In the genomic region with DNA sequence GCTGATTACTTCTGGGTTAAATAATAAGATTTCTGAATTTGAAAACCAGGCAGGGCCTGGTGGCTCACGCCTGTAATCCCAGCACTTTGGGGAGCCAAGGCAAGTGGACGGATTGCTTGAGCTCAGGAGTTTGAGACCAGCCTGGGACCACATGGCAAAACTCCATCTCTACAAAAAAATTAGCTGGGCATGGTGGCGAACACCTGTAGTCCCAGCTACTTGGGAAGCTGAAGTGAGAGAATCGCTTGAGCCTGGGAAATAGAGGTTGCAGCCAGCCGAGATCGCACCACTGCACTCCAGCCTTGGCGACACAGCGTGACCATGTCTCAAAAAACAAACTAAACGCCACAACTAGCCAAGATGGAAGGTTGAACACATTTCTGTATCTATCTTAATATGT, we compare ENCODE assay signal across 17 cellular contexts. TPM values are rescaled to one million over a fixed set of nuclear protein-coding genes. Genes with fewer than 3 reads are reported as not detected.
DNase-seq lines count a peak whose midpoint lies in the region; ATAC-seq and TF ChIP-seq lines count a peak whose summit lies in the region.
"Had no signal": no experiment of that assay in that cellular context is flagged by ENCODE, and none has a peak within 500 bp of the region (broad histone marks: within the 10 kb centered on the region; RNA-seq: fewer than 3 reads in every experiment).

No MANE protein-coding gene starts in this region.

- peaks cover 12 to 16% of the 10 kb centered on the region in 2 experiments for H3K4me1 ChIP-seq in SK-N-SH (ENCODE audit: control insufficient read depth in 1 of 2, insufficient read depth in 2 of 2, low read depth in 1 of 2, low read length in 1 of 2)
- peaks cover 23% of the 10 kb centered on the region for H3K4me1 ChIP-seq in GM23248 (ENCODE audit: insufficient read depth)
- H3K4me1 ChIP-seq in testis = peaks cover 6% of the 10 kb centered on the region

- H2AFZ ChIP-seq in SK-N-SH (ENCODE audit: low read depth) = no peak overlapping the region
- H2AFZ ChIP-seq in GM23248 = no peak overlapping the region

- CTCF ChIA-PET in SK-N-SH (lab: Yijun Ruan, JAX) = interaction anchor here (1.1 to 8.0 kb wide), 2 partner anchors 22 to 59 kb away, joined by 4 to 68 read pairs; a partner anchor contains a TSS

- H3K4me2 ChIP-seq in SK-N-SH (no peak overlapping the region), GM23248 (ENCODE audit: unreplicated experiment) (no peak overlapping the region)

- POLR2A ChIA-PET in SK-N-SH (lab: Yijun Ruan, JAX) = interaction anchor here (0.6 kb wide), 1 partner anchor 14 kb away, joined by 3 read pairs; no protein-coding TSS in a partner anchor

- intact Hi-C loops in testis (cut with DNase I; ENCODE audit: low total_unique reads) = no loop called here

- H3K36me3 Mint-ChIP-seq in activated naive CD8-positive, alpha-beta T cell = peaks cover 17% of the 10 kb centered on the region
- peaks cover 17% of the 10 kb centered on the region for H3K36me3 Mint-ChIP-seq in neural crest cell (ENCODE audit: low read depth)

- WGBS in SK-N-SH (ENCODE audit: low lambda C conversion rate) = 97% methylated on average over 9 of the region's 9 CpGs
- 91 to 95% methylated on average over 9 of the region's 9 CpGs for WGBS in GM23248 (ENCODE audit: low coverage in 1 of 2, low lambda C conversion rate in 2 of 2, missing lambda C conversion rate in 2 of 2), 2 experiments
- 94 to 95% methylated on average over 9 of the region's 9 CpGs for WGBS in testis, 2 donors

- in situ Hi-C loops in GM23248 (cut with MboI) (loop anchor here (25.0 kb wide), 1 partner anchor 534 kb away; no protein-coding TSS in a partner anchor), KBM-7 (cut with MboI; ENCODE audit: low pct_unique_long_range_greater_than_20kb, low sequenced_read_pairs) (no loop called here)

- ATAC-seq in SK-N-SH treated with all-trans-retinoic acid at 6 μM for 48 hours (no peak), GM21825 (IDR thresholded peaks at IDR 0.05; ENCODE audit: unreplicated experiment) (no peak)
- ATAC-seq: Panc1 had no signal

- H3K9me3 ChIP-seq in SK-N-SH (no peaks in the 10 kb centered on the region), GM23248 (ENCODE audit: low read depth) (no peaks in the 10 kb centered on the region), testis (no peaks in the 10 kb centered on the region)

- TF ChIP-seq POLR2A in testis (IDR thresholded peaks at IDR 0.05) = no peak

- TF ChIP-seq CTCF in SK-N-SH (IDR thresholded peaks at IDR 0.05) = no peak
- TF ChIP-seq CTCF in neural crest cell (conservative IDR thresholded peaks at IDR 0.05) = no peak
- no peak for TF ChIP-seq CTCF in testis (IDR thresholded peaks at IDR 0.05)

- TF ChIP-seq RAD21 in SK-N-SH (IDR thresholded peaks at IDR 0.05; ENCODE audit: low read length) = no peak

- no peak for DNase-seq in SK-N-SH
- DNase-seq in GM23248 = no peak
- no peak for DNase-seq in neural crest cell (ENCODE audit: low read depth, low spot score)
- DNase-seq in testis = no peak
- DNase-seq in KBM-7 = no peak
- DNase-seq: CD8-positive, alpha-beta memory T cell; DND-41; MM.1S; NCI-H1105; NCI-H1694; NCI-H2227 treated with DMSO at 0.1 percent for 48 hours; NCI-H524 had no signal

- H3K27me3 Mint-ChIP-seq in activated naive CD8-positive, alpha-beta T cell = no peaks in the 10 kb centered on the region
- no peaks in the 10 kb centered on the region for H3K27me3 Mint-ChIP-seq in neural crest cell (ENCODE audit: low read depth)

- no peak overlapping the region for H3K4me3 ChIP-seq in SK-N-SH (ENCODE audit: low read depth in 2 of 2, low read length in 1 of 2)
- H3K4me3 ChIP-seq in GM23248 = no peak overlapping the region
- H3K4me3 ChIP-seq in testis = no peak overlapping the region

- H4K20me1 ChIP-seq in SK-N-SH (ENCODE audit: insufficient read depth) (peaks cover 4% of the 10 kb centered on the region; the same call in 1 of the 2 replicates), GM23248 (ENCODE audit: insufficient read depth) (no peaks in the 10 kb centered on the region; the same call in 1 of the 2 replicates)

- H3K36me3 ChIP-seq in SK-N-SH (replicated peaks in 1 of 2; ENCODE audit: control insufficient read depth in 1 of 2, insufficient read depth in 2 of 2, low read length in 1 of 2) (peaks cover 27 to 43% of the 10 kb centered on the region in 2 experiments), GM23248 (ENCODE audit: low read depth) (peaks cover 28% of the 10 kb centered on the region), testis (ENCODE audit: low read depth, missing control alignments) (no peaks in the 10 kb centered on the region)

- H3K9ac ChIP-seq in SK-N-SH (peak overlapping the region; percentile 1; the same call in 1 of the 2 replicates), GM23248 (no peak overlapping the region)

- H3K9me3 Mint-ChIP-seq in activated naive CD8-positive, alpha-beta T cell (ENCODE audit: low read depth) = no peaks in the 10 kb centered on the region
- H3K9me3 Mint-ChIP-seq in neural crest cell = no peaks in the 10 kb centered on the region

- H3K79me2 ChIP-seq in SK-N-SH (ENCODE audit: insufficient read depth) (peaks cover 52% of the 10 kb centered on the region), GM23248 (ENCODE audit: insufficient read depth) (peaks cover 45% of the 10 kb centered on the region)

- H3K27ac Mint-ChIP-seq in activated naive CD8-positive, alpha-beta T cell = peak overlapping the region; percentile 74
- no peak overlapping the region for H3K27ac Mint-ChIP-seq in neural crest cell (ENCODE audit: unreplicated experiment)

- TF ChIP-seq EP300 in SK-N-SH (IDR thresholded peaks at IDR 0.05; ENCODE audit: borderline replicate concordance in 1 of 2, low read depth in 1 of 2, low read length in 1 of 2) = no peak

- H3K27ac ChIP-seq in SK-N-SH (ENCODE audit: low read depth in 2 of 2, low read length in 1 of 2) (peak overlapping the region in 1 of 2 experiments; percentile 51; a peak in 2 of 4 replicates), GM23248 (0 out of 2 replicates have a peak overlapping the region, but pooled peaks have one; percentile 46), testis (no peak overlapping the region)
- H3K27ac ChIP-seq: 22Rv1 had no signal

- H3K4me3 Mint-ChIP-seq in activated naive CD8-positive, alpha-beta T cell = peak overlapping the region; percentile 49
- peak overlapping the region; percentile 31 for H3K4me3 Mint-ChIP-seq in neural crest cell

- H3K9me2 ChIP-seq in SK-N-SH (no peaks in the 10 kb centered on the region), GM23248 (ENCODE audit: insufficient read depth) (no peaks in the 10 kb centered on the region)

- H3K4me1 Mint-ChIP-seq in activated naive CD8-positive, alpha-beta T cell (ENCODE audit: low read depth) = peaks cover 52% of the 10 kb centered on the region
- peaks cover 28% of the 10 kb centered on the region for H3K4me1 Mint-ChIP-seq in neural crest cell

- no peaks in the 10 kb centered on the region for H3K27me3 ChIP-seq in SK-N-SH (ENCODE audit: insufficient read depth)
- H3K27me3 ChIP-seq in GM23248 (replicated peaks; ENCODE audit: insufficient read depth) = no peaks in the 10 kb centered on the region
- H3K27me3 ChIP-seq in testis = no peaks in the 10 kb centered on the region

- peaks cover 15% of the 10 kb centered on the region for H3F3A ChIP-seq in SK-N-SH (replicated peaks; ENCODE audit: insufficient read depth)
- H3F3A ChIP-seq in GM23248 (ENCODE audit: insufficient read depth) = peaks cover 24% of the 10 kb centered on the region

TF ChIP-seq in SK-N-SH, 30 proteins besides CTCF, POLR2A, EP300 and RAD21 (continues in another document):
- TF ChIP-seq MXI1 (IDR thresholded peaks at IDR 0.05; ENCODE audit: low read depth, low read length) (no peak), JUND (IDR thresholded peaks at IDR 0.05) (no peak), POLR2AphosphoS5 (IDR thresholded peaks at IDR 0.05; ENCODE audit: low read depth, low read length) (no peak), SIN3A (IDR thresholded peaks at IDR 0.05; ENCODE audit: borderline replicate concordance, low read depth, low read length) (no peak), SMC3 (IDR thresholded peaks at IDR 0.05; ENCODE audit: low read depth, low read length) (no peak), RXRA (IDR thresholded peaks at IDR 0.05; ENCODE audit: borderline replicate concordance, low read depth) (no peak)
- TF ChIP-seq, protein P1, sequence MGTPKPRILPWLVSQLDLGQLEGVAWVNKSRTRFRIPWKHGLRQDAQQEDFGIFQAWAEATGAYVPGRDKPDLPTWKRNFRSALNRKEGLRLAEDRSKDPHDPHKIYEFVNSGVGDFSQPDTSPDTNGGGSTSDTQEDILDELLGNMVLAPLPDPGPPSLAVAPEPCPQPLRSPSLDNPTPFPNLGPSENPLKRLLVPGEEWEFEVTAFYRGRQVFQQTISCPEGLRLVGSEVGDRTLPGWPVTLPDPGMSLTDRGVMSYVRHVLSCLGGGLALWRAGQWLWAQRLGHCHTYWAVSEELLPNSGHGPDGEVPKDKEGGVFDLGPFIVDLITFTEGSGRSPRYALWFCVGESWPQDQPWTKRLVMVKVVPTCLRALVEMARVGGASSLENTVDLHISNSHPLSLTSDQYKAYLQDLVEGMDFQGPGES (IDR thresholded peaks at IDR 0.05; ENCODE audit: low read depth, low read length) = no peak

TF ChIP-seq in SK-N-SH treated with all-trans-retinoic acid at 6 μM for 48 hours, 23 proteins besides CTCF, POLR2A, EP300 and RAD21 (continues in another document):
- TF ChIP-seq ZNF565 (CRISPR knock-in tag; conservative IDR thresholded peaks at IDR 0.05; ENCODE audit: low read depth) = no peak
- no peak for TF ChIP-seq ISL1 (CRISPR knock-in tag; IDR thresholded peaks at IDR 0.05)
- TF ChIP-seq RARB (CRISPR knock-in tag; IDR thresholded peaks at IDR 0.05) = no peak
- TF ChIP-seq ESRRG (CRISPR knock-in tag; IDR thresholded peaks at IDR 0.05) = no peak
- TF ChIP-seq SNAI2 (CRISPR knock-in tag; IDR thresholded peaks at IDR 0.05) = no peak
- TF ChIP-seq TCF4 (CRISPR knock-in tag; IDR thresholded peaks at IDR 0.05; ENCODE audit: borderline replicate concordance) = no peak
- no peak for TF ChIP-seq GLIS3 (CRISPR knock-in tag; IDR thresholded peaks at IDR 0.05)
- TF ChIP-seq ZC3H10 (CRISPR knock-in tag; IDR thresholded peaks at IDR 0.05) = no peak
- no peak for TF ChIP-seq CSDC2 (CRISPR knock-in tag; IDR thresholded peaks at IDR 0.05)
- no peak for TF ChIP-seq ARNTL (CRISPR knock-in tag; IDR thresholded peaks at IDR 0.05; ENCODE audit: borderline replicate concordance, low read depth)
- no peak for TF ChIP-seq BACH2 (CRISPR knock-in tag; IDR thresholded peaks at IDR 0.05; ENCODE audit: borderline replicate concordance)
- no peak for TF ChIP-seq PPARA (CRISPR knock-in tag; IDR thresholded peaks at IDR 0.05; ENCODE audit: borderline replicate concordance)
- no peak for TF ChIP-seq ZFP3 (CRISPR knock-in tag; IDR thresholded peaks at IDR 0.05)

RNA-seq across cellular contexts. Expression of a gene that starts 3.5 kb away (rescaled TPM):
- 22.9 and 23.8 TPM in 2 replicates for polyA plus RNA-seq in SK-N-SH (2012; rRNA removed)
- 39.2 and 65.4 TPM in 2 replicates for polyA plus RNA-seq in SK-N-SH (2012; cell fraction: cytosol; rRNA removed)
- 5.1 and 12.5 TPM in 2 replicates for polyA plus RNA-seq in SK-N-SH (2012; cell fraction: nucleus; rRNA removed)
- 51.6 and 56.9 TPM in 2 replicates for total RNA-seq in GM23248 (2014; rRNA removed; shearing (Covaris generic))
- 156 TPM in 2 replicates for polyA plus RNA-seq in GM23248 (2016; fragmentation: Nextera tagmentation; extraction: Ambion mirVana)
- total RNA-seq in neural crest cell = 113 and 124 TPM in 2 replicates
- total RNA-seq in testis = 10 to 100 TPM; 32.0 to 38.5 TPM
- 127 TPM for polyA plus RNA-seq in testis (ENCODE audit: insufficient read depth, low read depth, low replicate concordance)
